In genomic region chr11:65888163-65888814, GRCh38 we compare ENCODE assay signal across 1 cellular context.
A peak's percentile ranks its signal among the peaks of the same experiment; 100 is the strongest.
TF ChIP-seq lines count a peak whose summit lies in the region.

Gene FIBP, minus strand, starts transcription at chr11:65888471. Its CDS starts 53 bp downstream, at chr11:65888418.

TF ChIP-seq in HepG2, 621 proteins besides CTCF, POLR2A, EP300 and RAD21 (continued from another document and continues in another):
- TF ChIP-seq ARID3A (IDR thresholded peaks at IDR 0.05; ENCODE audit: low read depth, low read length) (peak; percentile 37; the same call in 1 of the 2 replicates), DDIT3 (CRISPR knock-in tag; IDR thresholded peaks at IDR 0.05) (no peak), SP2 (CRISPR knock-in tag; IDR thresholded peaks at IDR 0.05) (peak; percentile 81), CSRNP1 (CRISPR knock-in tag; IDR thresholded peaks at IDR 0.05) (peak; percentile 59; the same call in 1 of the 2 replicates), ARID4A (CRISPR knock-in tag; IDR thresholded peaks at IDR 0.05; ENCODE audit: borderline replicate concordance) (peak; percentile 91), ZSCAN31 (CRISPR knock-in tag; IDR thresholded peaks at IDR 0.05; ENCODE audit: low read depth) (0 out of 2 replicates have a peak, but pooled peaks have one; percentile 29), CREB1 (IDR thresholded peaks at IDR 0.05) (peak; percentile 81), CREB1 (CRISPR knock-in tag; IDR thresholded peaks at IDR 0.05) (peak; percentile 95), XRCC5 (optimal IDR thresholded peaks at IDR 0.05; ENCODE audit: low read length) (peak; percentile 71), ZBTB33 (CRISPR knock-in tag; IDR thresholded peaks at IDR 0.05) (peak; percentile 57), ZNF34 (CRISPR knock-in tag; IDR thresholded peaks at IDR 0.05; ENCODE audit: borderline replicate concordance) (no peak), PTBP1 (IDR thresholded peaks at IDR 0.05; ENCODE audit: low read depth, low read length, poor library complexity, severe bottlenecking) (no peak), ZNF414 (CRISPR knock-in tag; IDR thresholded peaks at IDR 0.05) (peak; percentile 85; the same call in 1 of the 2 replicates), ZNF800 (CRISPR knock-in tag; IDR thresholded peaks at IDR 0.05) (peak; percentile 30; the same call in 1 of the 2 replicates), ZFP41 (CRISPR knock-in tag; IDR thresholded peaks at IDR 0.05; ENCODE audit: borderline replicate concordance) (peak; percentile 31; the same call in 1 of the 2 replicates), SMAD1 (CRISPR knock-in tag; IDR thresholded peaks at IDR 0.05; ENCODE audit: borderline replicate concordance, low read depth) (peak; percentile 76; the same call in 1 of the 2 replicates), SALL1 (CRISPR knock-in tag; IDR thresholded peaks at IDR 0.05) (peak; percentile 48), FOXA3 (CRISPR knock-in tag; IDR thresholded peaks at IDR 0.05) (peak; percentile 46), HDAC1 (CRISPR knock-in tag; IDR thresholded peaks at IDR 0.05) (peak; percentile 91), ZNF580 (CRISPR knock-in tag; IDR thresholded peaks at IDR 0.05; ENCODE audit: borderline replicate concordance, low read depth) (peak; percentile 15; the same call in 1 of the 2 replicates), ZIK1 (CRISPR knock-in tag; IDR thresholded peaks at IDR 0.05; ENCODE audit: borderline replicate concordance, low read depth) (no peak), ZNF496 (CRISPR knock-in tag; IDR thresholded peaks at IDR 0.05; ENCODE audit: insufficient replicate concordance) (no peak), HNF4G (IDR thresholded peaks at IDR 0.05; ENCODE audit: borderline replicate concordance, low read depth, low read length) (0 out of 2 replicates have a peak, but pooled peaks have one; percentile 4), HNF4G (CRISPR knock-in tag; IDR thresholded peaks at IDR 0.05; ENCODE audit: borderline replicate concordance, low read depth) (peak; percentile 65; the same call in 1 of the 2 replicates)
- TF ChIP-seq, protein P1, sequence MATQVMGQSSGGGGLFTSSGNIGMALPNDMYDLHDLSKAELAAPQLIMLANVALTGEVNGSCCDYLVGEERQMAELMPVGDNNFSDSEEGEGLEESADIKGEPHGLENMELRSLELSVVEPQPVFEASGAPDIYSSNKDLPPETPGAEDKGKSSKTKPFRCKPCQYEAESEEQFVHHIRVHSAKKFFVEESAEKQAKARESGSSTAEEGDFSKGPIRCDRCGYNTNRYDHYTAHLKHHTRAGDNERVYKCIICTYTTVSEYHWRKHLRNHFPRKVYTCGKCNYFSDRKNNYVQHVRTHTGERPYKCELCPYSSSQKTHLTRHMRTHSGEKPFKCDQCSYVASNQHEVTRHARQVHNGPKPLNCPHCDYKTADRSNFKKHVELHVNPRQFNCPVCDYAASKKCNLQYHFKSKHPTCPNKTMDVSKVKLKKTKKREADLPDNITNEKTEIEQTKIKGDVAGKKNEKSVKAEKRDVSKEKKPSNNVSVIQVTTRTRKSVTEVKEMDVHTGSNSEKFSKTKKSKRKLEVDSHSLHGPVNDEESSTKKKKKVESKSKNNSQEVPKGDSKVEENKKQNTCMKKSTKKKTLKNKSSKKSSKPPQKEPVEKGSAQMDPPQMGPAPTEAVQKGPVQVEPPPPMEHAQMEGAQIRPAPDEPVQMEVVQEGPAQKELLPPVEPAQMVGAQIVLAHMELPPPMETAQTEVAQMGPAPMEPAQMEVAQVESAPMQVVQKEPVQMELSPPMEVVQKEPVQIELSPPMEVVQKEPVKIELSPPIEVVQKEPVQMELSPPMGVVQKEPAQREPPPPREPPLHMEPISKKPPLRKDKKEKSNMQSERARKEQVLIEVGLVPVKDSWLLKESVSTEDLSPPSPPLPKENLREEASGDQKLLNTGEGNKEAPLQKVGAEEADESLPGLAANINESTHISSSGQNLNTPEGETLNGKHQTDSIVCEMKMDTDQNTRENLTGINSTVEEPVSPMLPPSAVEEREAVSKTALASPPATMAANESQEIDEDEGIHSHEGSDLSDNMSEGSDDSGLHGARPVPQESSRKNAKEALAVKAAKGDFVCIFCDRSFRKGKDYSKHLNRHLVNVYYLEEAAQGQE (IDR thresholded peaks at IDR 0.05; ENCODE audit: borderline replicate concordance in 1 of 2, low read depth in 1 of 2, low read length in 2 of 2) = peak in 1 of 2 experiments; percentile 28; a peak in 1 of 4 replicates
- TF ChIP-seq, protein P2, sequence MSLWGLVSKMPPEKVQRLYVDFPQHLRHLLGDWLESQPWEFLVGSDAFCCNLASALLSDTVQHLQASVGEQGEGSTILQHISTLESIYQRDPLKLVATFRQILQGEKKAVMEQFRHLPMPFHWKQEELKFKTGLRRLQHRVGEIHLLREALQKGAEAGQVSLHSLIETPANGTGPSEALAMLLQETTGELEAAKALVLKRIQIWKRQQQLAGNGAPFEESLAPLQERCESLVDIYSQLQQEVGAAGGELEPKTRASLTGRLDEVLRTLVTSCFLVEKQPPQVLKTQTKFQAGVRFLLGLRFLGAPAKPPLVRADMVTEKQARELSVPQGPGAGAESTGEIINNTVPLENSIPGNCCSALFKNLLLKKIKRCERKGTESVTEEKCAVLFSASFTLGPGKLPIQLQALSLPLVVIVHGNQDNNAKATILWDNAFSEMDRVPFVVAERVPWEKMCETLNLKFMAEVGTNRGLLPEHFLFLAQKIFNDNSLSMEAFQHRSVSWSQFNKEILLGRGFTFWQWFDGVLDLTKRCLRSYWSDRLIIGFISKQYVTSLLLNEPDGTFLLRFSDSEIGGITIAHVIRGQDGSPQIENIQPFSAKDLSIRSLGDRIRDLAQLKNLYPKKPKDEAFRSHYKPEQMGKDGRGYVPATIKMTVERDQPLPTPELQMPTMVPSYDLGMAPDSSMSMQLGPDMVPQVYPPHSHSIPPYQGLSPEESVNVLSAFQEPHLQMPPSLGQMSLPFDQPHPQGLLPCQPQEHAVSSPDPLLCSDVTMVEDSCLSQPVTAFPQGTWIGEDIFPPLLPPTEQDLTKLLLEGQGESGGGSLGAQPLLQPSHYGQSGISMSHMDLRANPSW (CRISPR knock-in tag; IDR thresholded peaks at IDR 0.05; ENCODE audit: borderline replicate concordance) = 0 out of 2 replicates have a peak, but pooled peaks have one; percentile 77
